ENCODE assay signal across 14 cellular contexts in genomic region chr1:160520999-160521398, GRCh38. TPM values are rescaled to one million over a fixed set of nuclear protein-coding genes. Genes with fewer than 3 reads are reported as not detected.
DNase-seq lines count a peak whose midpoint lies in the region; ATAC-seq and TF ChIP-seq lines count a peak whose summit lies in the region.
"Had no signal": no experiment of that assay in that cellular context is flagged by ENCODE, and none has a peak within 500 bp of the region (broad histone marks: within the 10 kb centered on the region; RNA-seq: fewer than 3 reads in every experiment).

No MANE protein-coding gene starts in this region.

- H3K4me1 Mint-ChIP-seq in activated CD4-positive, alpha-beta memory T cell treated with anti-CD3 and anti-CD28 coated beads, Interleukin-2, amount 10 ng/mL, durations not matched to agents 7 days and 5 days, result peaks cover 75% of the 10 kb centered on the region
- H3K4me1 Mint-ChIP-seq in naive B cell, result peaks cover 60 to 90% (median 74%) of the 10 kb centered on the region in 3 donors

- peak overlapping the region; percentile 84 for H3K4me3 ChIP-seq in DOHH2 (ENCODE audit: low read length)

- H3K4me3 Mint-ChIP-seq in activated CD4-positive, alpha-beta memory T cell treated with anti-CD3 and anti-CD28 coated beads, Interleukin-2, amount 10 ng/mL, durations not matched to agents 7 days and 5 days, result peak overlapping the region; percentile 84
- H3K4me3 Mint-ChIP-seq in naive B cell, result peak overlapping the region; percentile 90 to 99 (median 98)

- H4K20me1 ChIP-seq in DOHH2 (ENCODE audit: control insufficient read depth, insufficient read depth, low read depth, low read length), result no peaks in the 10 kb centered on the region

- no peaks in the 10 kb centered on the region for H3K27me3 ChIP-seq in DOHH2 (ENCODE audit: control insufficient read depth, low read length)

- no peak for DNase-seq in activated CD4-positive, alpha-beta memory T cell treated with anti-CD3 and anti-CD28 coated beads, Interleukin-2, amount 10 ng/mL, durations not matched to agents 7 days and 5 days
- DNase-seq in naive B cell (peak; percentile 40), SIG-M5 (lab: John Stamatoyannopoulos, UW) (no peak), NOMO-1 treated with dmso at 0.1 percent for 144 hours (lab: John Stamatoyannopoulos, UW; ENCODE audit: unreplicated experiment) (no peak), GDM1 (lab: John Stamatoyannopoulos, UW) (no peak), left lobe of liver (ENCODE audit: low spot score) (no peak)
- DNase-seq: activated gamma-delta T cell; DMS79 treated with DMSO at 0.1 percent for 48 hours; effector CD4-positive, alpha-beta T cell; hippocampal formation; Kasumi-1; NCI-H526 treated with DMSO at 0.1 percent for 48 hours had no signal

- peaks cover 26% of the 10 kb centered on the region for H3K9me3 Mint-ChIP-seq in activated CD4-positive, alpha-beta memory T cell treated with anti-CD3 and anti-CD28 coated beads, Interleukin-2, amount 10 ng/mL, durations not matched to agents 7 days and 5 days
- H3K9me3 Mint-ChIP-seq in naive B cell, result peaks cover 0 to 17% (median 10%) of the 10 kb centered on the region in 7 donors

- peaks cover 75% of the 10 kb centered on the region for H3K4me1 ChIP-seq in DOHH2 (ENCODE audit: control insufficient read depth, low read length)

- peaks cover 44% of the 10 kb centered on the region for H3K36me3 Mint-ChIP-seq in activated CD4-positive, alpha-beta memory T cell treated with anti-CD3 and anti-CD28 coated beads, Interleukin-2, amount 10 ng/mL, durations not matched to agents 7 days and 5 days (ENCODE audit: low read depth)
- peaks cover 8 to 17% of the 10 kb centered on the region in 2 donors for H3K36me3 Mint-ChIP-seq in naive B cell

- H3K9me2 ChIP-seq in DOHH2 (replicated peaks; ENCODE audit: control insufficient read depth, low read length), result no peaks in the 10 kb centered on the region

- peaks cover 45% of the 10 kb centered on the region for H3K36me3 ChIP-seq in DOHH2 (ENCODE audit: control insufficient read depth, low read length)

- CTCF ChIA-PET in activated CD4-positive, alpha-beta memory T cell treated with anti-CD3 and anti-CD28 coated beads, Interleukin-2, amount 10 ng/mL, durations not matched to agents 7 days and 5 days (lab: Charles Lee), result interaction anchor here (1.0 to 1.6 kb wide), 2 partner anchors 29 to 69 kb away, joined by 3 to 5 read pairs; no protein-coding TSS in a partner anchor

- peak overlapping the region; percentile 94 for H3K27ac ChIP-seq in DOHH2 (ENCODE audit: low read depth, low read length)

- POLR2A ChIA-PET in activated CD4-positive, alpha-beta memory T cell treated with anti-CD3 and anti-CD28 coated beads, Interleukin-2, amount 10 ng/mL, durations not matched to agents 7 days and 5 days (lab: Charles Lee), result interaction anchor here (2.2 to 3.3 kb wide), 3 partner anchors 19 to 89 kb away, joined by 5 to 32 read pairs (median 17); no protein-coding TSS in a partner anchor

- peak overlapping the region; percentile 93 for H3K27ac Mint-ChIP-seq in activated CD4-positive, alpha-beta memory T cell treated with anti-CD3 and anti-CD28 coated beads, Interleukin-2, amount 10 ng/mL, durations not matched to agents 7 days and 5 days
- H3K27ac Mint-ChIP-seq in naive B cell, result peak overlapping the region; percentile 80 to 96 (median 88)

- ATAC-seq in GM21529 (IDR thresholded peaks at IDR 0.05; ENCODE audit: unreplicated experiment) (peak; percentile 45), naive B cell (ENCODE audit: low read depth in 2 of 2) (peak; percentile 68 to 71), left lobe of liver (no peak)

- H3K4me2 ChIP-seq in DOHH2 (ENCODE audit: low read length), result peak overlapping the region; percentile 76

- peaks cover 43% of the 10 kb centered on the region for H3F3A ChIP-seq in DOHH2 (ENCODE audit: control insufficient read depth, insufficient read depth)

- no peak for TF ChIP-seq CTCF in DOHH2 (IDR thresholded peaks at IDR 0.05; ENCODE audit: low read depth, low read length, poor library complexity, severe bottlenecking)

- H3K27me3 Mint-ChIP-seq in activated CD4-positive, alpha-beta memory T cell treated with anti-CD3 and anti-CD28 coated beads, Interleukin-2, amount 10 ng/mL, durations not matched to agents 7 days and 5 days, result no peaks in the 10 kb centered on the region
- H3K27me3 Mint-ChIP-seq in naive B cell, result no peaks in the 10 kb centered on the region

- H3K79me2 ChIP-seq in DOHH2 (ENCODE audit: control insufficient read depth, low read length), result peaks cover 60% of the 10 kb centered on the region

- H3K9me3 ChIP-seq in DOHH2 (ENCODE audit: control insufficient read depth, insufficient read depth, low read length), result peaks cover 4% of the 10 kb centered on the region

RNA-seq across cellular contexts. Expression of gene SLAMF6, which starts 2.1 kb away (rescaled TPM):
- 10 to 100 TPM; 32.0 to 33.8 TPM for total RNA-seq in activated CD4-positive, alpha-beta memory T cell treated with anti-CD3 and anti-CD28 coated beads, Interleukin-2, amount 10 ng/mL, durations not matched to agents 7 days and 5 days
- 100 to 1,000 TPM; 164 to 256 (median 194) TPM for polyA plus RNA-seq in naive B cell (ENCODE audit: low read depth in 6 of 6)
- 0.23 TPM for total RNA-seq in left lobe of liver

RNA-seq across cellular contexts. Expression of gene CD84, which starts 58.3 kb away (rescaled TPM):
- 10 to 100 TPM; 21.6 to 23.3 TPM for total RNA-seq in activated CD4-positive, alpha-beta memory T cell treated with anti-CD3 and anti-CD28 coated beads, Interleukin-2, amount 10 ng/mL, durations not matched to agents 7 days and 5 days
- polyA plus RNA-seq in naive B cell (ENCODE audit: low read depth in 6 of 6), result 10 to 100 TPM in 5 of 6 donors, 1 to 10 TPM in 1; 8.5 to 20.6 (median 13.1) TPM
- 3.2 TPM for total RNA-seq in left lobe of liver

Comparison
In these comparisons a context has a peak if more than half of its experiments do, and no peak if none do; other contexts are left out.
1. RNA of gene SLAMF6, which starts 2.1 kb away (total RNA-seq): 32.0 to 33.8 TPM in activated CD4-positive, alpha-beta memory T cell treated with anti-CD3 and anti-CD28 coated beads, Interleukin-2, amount 10 ng/mL, durations not matched to agents 7 days and 5 days; 0.23 TPM in left lobe of liver (single experiment); every median in the first group is over 10 times any median in the second.